In the genomic region with DNA sequence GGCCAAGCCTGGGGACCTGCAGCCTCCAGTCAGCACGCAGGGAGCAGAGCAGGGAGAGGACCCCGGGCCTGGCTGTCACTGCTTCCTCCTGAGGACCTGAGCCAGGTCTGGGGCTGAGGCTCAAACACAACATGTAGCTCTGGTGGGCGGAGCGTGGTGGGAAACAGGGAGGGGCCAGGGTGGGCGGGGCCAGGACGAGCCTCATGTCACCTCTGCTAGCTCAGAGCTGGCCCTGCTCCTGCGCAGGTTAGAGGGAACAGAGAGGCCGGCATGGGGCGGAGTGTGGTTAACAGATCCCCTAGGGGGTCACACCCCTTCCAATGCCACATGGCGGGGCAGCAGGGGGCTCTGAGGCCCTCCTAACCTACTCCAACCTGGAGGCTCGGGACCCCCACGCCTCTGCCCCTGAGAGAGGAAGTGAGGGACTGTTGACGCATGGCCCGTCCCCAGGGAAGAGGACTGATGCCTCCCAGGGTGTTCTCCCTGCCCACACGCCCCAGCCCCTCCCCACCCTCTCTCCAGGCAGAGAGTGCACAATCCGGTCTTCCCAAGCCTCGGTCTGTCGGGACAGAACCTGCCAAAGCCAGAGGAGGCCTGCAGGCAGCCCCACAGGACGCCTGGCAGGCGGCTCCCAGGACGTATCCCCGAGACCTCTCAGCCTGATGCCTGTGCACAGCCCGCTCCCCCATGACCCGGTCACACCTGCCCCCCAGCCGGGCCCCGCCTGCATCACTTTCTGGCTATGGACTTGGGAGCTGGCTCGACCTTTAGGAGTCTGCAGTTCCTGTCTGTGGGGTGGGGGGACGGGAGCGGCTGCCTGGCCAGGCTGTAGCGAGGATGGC, we compare ENCODE assay signal across 8 cellular contexts. TPM values are rescaled to one million over a fixed set of nuclear protein-coding genes. Genes with fewer than 3 reads are reported as not detected.
DNase-seq lines count a peak whose midpoint lies in the region; ATAC-seq and TF ChIP-seq lines count a peak whose summit lies in the region.

No MANE protein-coding gene starts in this region.

- H2AFZ ChIP-seq in OCI-LY3 (ENCODE audit: low read depth, low read length) = no peak overlapping the region

- H3K79me2 ChIP-seq in OCI-LY3 (ENCODE audit: low read length) = peaks cover 7% of the 10 kb centered on the region; the same call in 1 of the 2 replicates

- H3K9me3 ChIP-seq in OCI-LY3 (ENCODE audit: insufficient read depth, low read length) (no peaks in the 10 kb centered on the region), ectodermal cell (ENCODE audit: control insufficient read depth, low read length) (no peaks in the 10 kb centered on the region), psoas muscle (no peaks in the 10 kb centered on the region)

- intact Hi-C loops in psoas muscle (cut with DNase I) = no loop called here

- TF ChIP-seq CTCF in OCI-LY3 (IDR thresholded peaks at IDR 0.05; ENCODE audit: low read depth, low read length) = no peak
- TF ChIP-seq CTCF in psoas muscle (IDR thresholded peaks at IDR 0.05) = no peak

- H3K4me1 Mint-ChIP-seq in activated T-cell treated with anti-CD3 and anti-CD28 coated beads, Interleukin-2, amount 50 U/mL, for 4 hours (ENCODE audit: low read depth) = peaks cover 35% of the 10 kb centered on the region

- no peak overlapping the region for H3K4me3 ChIP-seq in OCI-LY3 (ENCODE audit: low read length)
- peak overlapping the region; percentile 11 for H3K4me3 ChIP-seq in ectodermal cell (ENCODE audit: insufficient read depth, low read depth, low read length)
- peak overlapping the region; percentile 36 for H3K4me3 ChIP-seq in psoas muscle

- H3K4me2 ChIP-seq in OCI-LY3 (ENCODE audit: low read length) = peak overlapping the region; percentile 32; the same call in 1 of the 2 replicates

- H3K4me1 ChIP-seq in OCI-LY3 (ENCODE audit: low read length) (peaks cover 9% of the 10 kb centered on the region), ectodermal cell (ENCODE audit: control insufficient read depth, insufficient read depth, low read length) (peaks cover 44% of the 10 kb centered on the region), psoas muscle (peaks cover 10% of the 10 kb centered on the region)

- H3K9ac ChIP-seq in OCI-LY3 (ENCODE audit: low read length) = no peak overlapping the region

- H4K20me1 ChIP-seq in OCI-LY3 (ENCODE audit: insufficient read depth, low read length) = 0 out of 2 replicates have a peak, but pooled peaks cover 7% of the 10 kb centered on the region

- H3K27me3 Mint-ChIP-seq in activated T-cell treated with anti-CD3 and anti-CD28 coated beads, Interleukin-2, amount 50 U/mL, for 4 hours (ENCODE audit: low read depth) = no peaks in the 10 kb centered on the region

- no peak overlapping the region for H3K27ac ChIP-seq in OCI-LY3 (ENCODE audit: low read length)
- H3K27ac ChIP-seq in ectodermal cell (ENCODE audit: insufficient read depth, low read depth, low read length, poor library complexity, severe bottlenecking) = no peak overlapping the region
- no peak overlapping the region for H3K27ac ChIP-seq in psoas muscle

- H3K4me3 Mint-ChIP-seq in activated T-cell treated with anti-CD3 and anti-CD28 coated beads, Interleukin-2, amount 50 U/mL, for 4 hours = no peak overlapping the region

- no peaks in the 10 kb centered on the region for H3K9me3 Mint-ChIP-seq in activated T-cell treated with anti-CD3 and anti-CD28 coated beads, Interleukin-2, amount 50 U/mL, for 4 hours

- H3K36me3 ChIP-seq in OCI-LY3 (replicated peaks; ENCODE audit: low read depth, low read length) (no peaks in the 10 kb centered on the region), ectodermal cell (ENCODE audit: control insufficient read depth, insufficient read depth, low read length) (no peaks in the 10 kb centered on the region), psoas muscle (ENCODE audit: insufficient read depth in 1 of 2, low read depth in 1 of 2) (no peaks in the 10 kb centered on the region)

- H3K36me3 Mint-ChIP-seq in activated T-cell treated with anti-CD3 and anti-CD28 coated beads, Interleukin-2, amount 50 U/mL, for 4 hours (ENCODE audit: insufficient read depth) = no peaks in the 10 kb centered on the region

- no peak for DNase-seq in activated T-cell treated with anti-CD3 and anti-CD28 coated beads, Interleukin-2, amount 50 U/mL, for 4 hours
- DNase-seq in activated T-cell treated with anti-CD3 and anti-CD28 coated beads, Interleukin-2, amount 50 U/mL, for 1 hour = no peak
- no peak for DNase-seq in psoas muscle
- no peak for DNase-seq in NCI-H2081 treated with DMSO at 0.1 percent for 48 hours (lab: John Stamatoyannopoulos, UW)

- 19 to 20% methylated on average over 30 of the region's 30 CpGs for WGBS in ectodermal cell, 2 experiments
- WGBS in psoas muscle, 3 donors = 45 to 73% (median 48%) methylated on average over 27 to 30 of the region's 30 CpGs

- H3K27me3 ChIP-seq in OCI-LY3 (ENCODE audit: low read depth, low read length) = no peaks in the 10 kb centered on the region
- H3K27me3 ChIP-seq in ectodermal cell (ENCODE audit: control insufficient read depth, insufficient read depth, low read length, poor library complexity, severe bottlenecking) = peaks cover 35% of the 10 kb centered on the region
- peaks cover 0 to 30% (median 6%) of the 10 kb centered on the region in 3 donors for H3K27me3 ChIP-seq in psoas muscle (ENCODE audit: insufficient read depth in 3 of 3, low read length in 2 of 3)

- peak; percentile 48 to 51 for ATAC-seq in activated T-cell treated with anti-CD3 and anti-CD28 coated beads, Interleukin-2, amount 50 U/mL, for 4 hours
- no peak for ATAC-seq in psoas muscle
- no peak for ATAC-seq in GM21576 (IDR thresholded peaks at IDR 0.05; ENCODE audit: unreplicated experiment)
- no peak for ATAC-seq in GM18867 (IDR thresholded peaks at IDR 0.05; ENCODE audit: unreplicated experiment)

RNA-seq across cellular contexts. Expression of a gene that starts 15.2 kb away (rescaled TPM):
- 100 to 1,000 TPM; 116 to 171 (median 139) TPM for total RNA-seq in activated T-cell treated with anti-CD3 and anti-CD28 coated beads, Interleukin-2, amount 50 U/mL, for 4 hours
- 8.1 TPM for polyA plus RNA-seq in ectodermal cell (2013, experiment 1 of 4)
- polyA plus RNA-seq in ectodermal cell (2013, experiment 2 of 4) = 11.9 TPM
- polyA plus RNA-seq in ectodermal cell (2013, experiment 3 of 4) = 12.8 TPM
- 10.1 TPM for polyA plus RNA-seq in ectodermal cell (2013, experiment 4 of 4)
- 10 to 100 TPM in 2 of 4 donors, 1 to 10 TPM in 2; 8.8 to 12.6 (median 10.9) TPM for total RNA-seq in psoas muscle
- 10 to 100 TPM in 2 of 3 donors, 1 to 10 TPM in 1; 7.2 to 26.8 (median 10.2) TPM for polyA plus RNA-seq in psoas muscle

RNA-seq across cellular contexts. Expression of a gene that starts 33.8 kb away (rescaled TPM):
- total RNA-seq in activated T-cell treated with anti-CD3 and anti-CD28 coated beads, Interleukin-2, amount 50 U/mL, for 4 hours = 10 to 100 TPM; 81.0 to 96.4 (median 87.2) TPM
- 49.5 TPM for polyA plus RNA-seq in ectodermal cell (2013, experiment 1 of 4)
- polyA plus RNA-seq in ectodermal cell (2013, experiment 2 of 4) = 50.5 TPM
- polyA plus RNA-seq in ectodermal cell (2013, experiment 3 of 4) = 52.1 TPM
- polyA plus RNA-seq in ectodermal cell (2013, experiment 4 of 4) = 45.4 TPM
- under 1 TPM in 3 of 4 donors, not detected in 1; 0.17 to 0.59 (median 0.25) TPM for total RNA-seq in psoas muscle
- polyA plus RNA-seq in psoas muscle = under 1 TPM; 0.03 to 0.13 (median 0.04) TPM

RNA-seq across cellular contexts. Expression of a gene that starts 41.9 kb away (rescaled TPM):
- 100 to 1,000 TPM; 534 to 566 (median 566) TPM for total RNA-seq in activated T-cell treated with anti-CD3 and anti-CD28 coated beads, Interleukin-2, amount 50 U/mL, for 4 hours
- 127 TPM for polyA plus RNA-seq in ectodermal cell (2013, experiment 1 of 4)
- 120 TPM for polyA plus RNA-seq in ectodermal cell (2013, experiment 2 of 4)
- polyA plus RNA-seq in ectodermal cell (2013, experiment 3 of 4) = 112 TPM
- polyA plus RNA-seq in ectodermal cell (2013, experiment 4 of 4) = 117 TPM
- total RNA-seq in psoas muscle = 10 to 100 TPM; 32.8 to 67.7 (median 55.0) TPM
- 100 to 1,000 TPM in 1 of 3 donors, 10 to 100 TPM in 2; 49.4 to 165 (median 66.9) TPM for polyA plus RNA-seq in psoas muscle

Comparison
In these comparisons a context has a peak if more than half of its experiments do, and no peak if none do; other contexts are left out.
1. ATAC-seq: peak in activated T-cell treated with anti-CD3 and anti-CD28 coated beads, Interleukin-2, amount 50 U/mL, for 4 hours (2 of 2); none in psoas muscle (0 of 4), GM21576 (single experiment) and GM18867 (single experiment).
2. RNA of a gene that starts 15.2 kb away (total RNA-seq): 116 to 171 TPM in activated T-cell treated with anti-CD3 and anti-CD28 coated beads, Interleukin-2, amount 50 U/mL, for 4 hours; 8.8 to 12.6 TPM in psoas muscle; every median in the first group is over 4 times any median in the second.
3. RNA of a gene that starts 33.8 kb away (total RNA-seq): 81.0 to 96.4 TPM in activated T-cell treated with anti-CD3 and anti-CD28 coated beads, Interleukin-2, amount 50 U/mL, for 4 hours; 0.17 to 0.59 TPM in psoas muscle; every median in the first group is over 10 times any median in the second.
4. RNA of a gene that starts 41.9 kb away (total RNA-seq): 534 to 566 TPM in activated T-cell treated with anti-CD3 and anti-CD28 coated beads, Interleukin-2, amount 50 U/mL, for 4 hours; 32.8 to 67.7 TPM in psoas muscle; every median in the first group is over 4 times any median in the second.